ENCODE assay signal across 1 cellular context in genomic region chr1:221039616-221040015, GRCh38.
TF ChIP-seq lines count a peak whose summit lies in the region.

No MANE protein-coding gene starts in this region.

TF ChIP-seq in SK-N-SH, 30 proteins besides CTCF, POLR2A, EP300 and RAD21 (continued from another document):
- TF ChIP-seq, protein P1, sequence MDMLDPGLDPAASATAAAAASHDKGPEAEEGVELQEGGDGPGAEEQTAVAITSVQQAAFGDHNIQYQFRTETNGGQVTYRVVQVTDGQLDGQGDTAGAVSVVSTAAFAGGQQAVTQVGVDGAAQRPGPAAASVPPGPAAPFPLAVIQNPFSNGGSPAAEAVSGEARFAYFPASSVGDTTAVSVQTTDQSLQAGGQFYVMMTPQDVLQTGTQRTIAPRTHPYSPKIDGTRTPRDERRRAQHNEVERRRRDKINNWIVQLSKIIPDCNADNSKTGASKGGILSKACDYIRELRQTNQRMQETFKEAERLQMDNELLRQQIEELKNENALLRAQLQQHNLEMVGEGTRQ (IDR thresholded peaks at IDR 0.05; ENCODE audit: borderline replicate concordance, low read depth, low read length) = no peak
